In the genomic region with DNA sequence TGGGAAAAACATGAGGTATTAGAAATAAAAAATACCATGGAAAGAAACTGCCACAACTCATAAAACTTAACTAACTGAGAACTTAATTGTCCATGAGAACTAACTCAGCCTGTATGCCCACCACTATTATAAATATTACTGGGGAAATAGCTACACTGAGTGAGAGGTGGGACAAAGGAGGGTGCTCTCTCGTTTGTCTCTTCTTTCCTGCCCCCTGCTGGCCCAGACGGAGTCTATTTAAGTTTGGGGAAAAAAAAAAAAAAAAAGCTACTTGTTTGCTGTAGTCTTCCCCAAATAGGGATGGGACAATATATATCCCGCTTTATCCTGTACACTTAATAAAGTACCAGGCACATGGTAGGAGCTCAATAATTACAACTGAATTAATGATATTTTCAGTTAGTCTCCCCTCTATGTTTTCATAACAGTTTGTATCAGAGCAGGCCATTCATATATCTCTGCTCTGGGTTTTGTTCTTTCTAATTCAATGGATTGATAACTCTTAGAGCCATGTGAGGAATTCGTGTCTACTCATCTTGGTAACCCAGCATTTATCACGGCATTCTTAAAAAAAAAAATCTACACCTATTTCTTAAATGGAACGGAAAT, we compare ENCODE assay signal across 9 cellular contexts.
A peak's percentile ranks its signal among the peaks of the same experiment; 100 is the strongest.
DNase-seq lines count a peak whose midpoint lies in the region; ATAC-seq and TF ChIP-seq lines count a peak whose summit lies in the region.
"Had no signal": no experiment of that assay in that cellular context is flagged by ENCODE, and none has a peak within 500 bp of the region (broad histone marks: within the 10 kb centered on the region; RNA-seq: fewer than 3 reads in every experiment).

No MANE protein-coding gene starts in this region.

- peaks cover 6% of the 10 kb centered on the region for H3K9me3 Mint-ChIP-seq in Calu3 (ENCODE audit: low read depth, unreplicated experiment)

- H3K27me3 Mint-ChIP-seq in Calu3 (ENCODE audit: unreplicated experiment): no peaks in the 10 kb centered on the region

- H3F3A ChIP-seq in SU-DHL-6 (ENCODE audit: insufficient read depth): no peaks in the 10 kb centered on the region

- no peaks in the 10 kb centered on the region for H4K20me1 ChIP-seq in SU-DHL-6 (ENCODE audit: low read depth, low read length)

- POLR2A ChIA-PET in HEK293T (lab: Yijun Ruan, JAX): no interaction called here

- intact Hi-C loops in Calu3 (cut with micrococcal nuclease; ENCODE audit: unreplicated experiment) (loop anchor here (1.0 to 5.0 kb wide), 3 partner anchors 445 to 1488 kb away; no protein-coding TSS in a partner anchor), gastrocnemius medialis (cut with DNase I; ENCODE audit: low total_unique reads) (no loop called here)

- no peaks in the 10 kb centered on the region for H3K4me1 Mint-ChIP-seq in Calu3 (ENCODE audit: low read depth, unreplicated experiment)

- no peak overlapping the region for H3K27ac ChIP-seq in SU-DHL-6 (ENCODE audit: low read depth, low read length)
- no peak overlapping the region for H3K27ac ChIP-seq in gastrocnemius medialis

- peaks cover 0 to 5% of the 10 kb centered on the region in 2 donors for H3K4me1 ChIP-seq in gastrocnemius medialis

- H3K27me3 ChIP-seq in SU-DHL-6 (ENCODE audit: low read length) (no peaks in the 10 kb centered on the region), gastrocnemius medialis (no peaks in the 10 kb centered on the region)

- H3K4me2 ChIP-seq in SU-DHL-6 (ENCODE audit: low read depth, low read length, poor library complexity, severe bottlenecking): no peak overlapping the region

- no peaks in the 10 kb centered on the region for H3K9me3 ChIP-seq in SU-DHL-6 (ENCODE audit: insufficient read depth, low read length)
- H3K9me3 ChIP-seq in gastrocnemius medialis: no peaks in the 10 kb centered on the region

- H3K4me3 ChIP-seq in SU-DHL-6 (ENCODE audit: insufficient read depth, low read length, poor library complexity, severe bottlenecking) (no peak overlapping the region), gastrocnemius medialis (no peak overlapping the region)

- no peak overlapping the region for H2AFZ ChIP-seq in SU-DHL-6 (ENCODE audit: low read depth, low read length, severe bottlenecking)

- in situ Hi-C loops in gastrocnemius medialis (cut with MboI; ENCODE audit: low sequenced_read_pairs in 4 of 4): no loop called here

- no peak for TF ChIP-seq POLR2A in gastrocnemius medialis (IDR thresholded peaks at IDR 0.05)

- TF ChIP-seq CTCF in Calu3 (IDR thresholded peaks at IDR 0.05; ENCODE audit: unreplicated experiment) (peak; percentile 28), SU-DHL-6 (IDR thresholded peaks at IDR 0.05; ENCODE audit: insufficient read depth, low read length, poor library complexity, severe bottlenecking) (peak; percentile 25), gastrocnemius medialis (IDR thresholded peaks at IDR 0.05 in 4 of 5, conservative IDR thresholded peaks at IDR 0.05 in 1 of 5) (no peak)

- no peak overlapping the region for H3K4me3 Mint-ChIP-seq in Calu3 (ENCODE audit: low read depth, unreplicated experiment)

- H3K36me3 ChIP-seq in SU-DHL-6 (ENCODE audit: low read length): no peaks in the 10 kb centered on the region
- no peaks in the 10 kb centered on the region for H3K36me3 ChIP-seq in gastrocnemius medialis

- H3K27ac Mint-ChIP-seq in Calu3 (ENCODE audit: unreplicated experiment): no peak overlapping the region

- CTCF ChIA-PET in Calu3 (lab: Charles Lee) (interaction anchor here (0.6 to 1.2 kb wide), 6 partner anchors 192 to 1486 kb away, joined by 4 to 13 read pairs (median 4); no protein-coding TSS in a partner anchor), HEK293T (lab: Yijun Ruan, JAX) (interaction anchor here (0.7 kb wide), 1 partner anchor 14 kb away, joined by 4 read pairs; no protein-coding TSS in a partner anchor)

- no peaks in the 10 kb centered on the region for H3K36me3 Mint-ChIP-seq in Calu3 (ENCODE audit: insufficient read depth, unreplicated experiment)

- no peaks in the 10 kb centered on the region for H3K79me2 ChIP-seq in SU-DHL-6 (ENCODE audit: insufficient read depth, low read length)

- ATAC-seq in HG03196 (IDR thresholded peaks at IDR 0.05; ENCODE audit: unreplicated experiment): no peak
- no peak for ATAC-seq in HG03469 (IDR thresholded peaks at IDR 0.05; ENCODE audit: unreplicated experiment)
- ATAC-seq in gastrocnemius medialis: no peak

- no peak overlapping the region for H3K9ac ChIP-seq in SU-DHL-6 (ENCODE audit: low read length)

- no TSS peak for BruUV-seq in Calu3 (replicated peaks; lab: Mats Ljungman, UMichigan)

- DNase-seq in Calu3: peak; percentile 41
- DNase-seq in HEK293T (ENCODE audit: extremely low spot score): peak; percentile 25
- peak; percentile 4 for DNase-seq in iris pigment epithelial cell (ENCODE audit: low read depth)
- no peak for DNase-seq in NCI-H128 (lab: John Stamatoyannopoulos, UW; ENCODE audit: unreplicated experiment)
- no peak for DNase-seq in gastrocnemius medialis
- DNase-seq: stimulated activated naive CD4-positive, alpha-beta T cell treated with Interleukin-2 at 50 U/mL for 16 hours had no signal

- no peaks in the 10 kb centered on the region for H3K9me2 ChIP-seq in SU-DHL-6 (replicated peaks; ENCODE audit: insufficient read depth, low read length)

TF ChIP-seq in HEK293T, 16 proteins besides CTCF, POLR2A, EP300 and RAD21:
- TF ChIP-seq ZNF384 (IDR thresholded peaks at IDR 0.05) (peak; percentile 70), LEF1 (IDR thresholded peaks at IDR 0.05; ENCODE audit: borderline replicate concordance) (no peak), FOXA1 (IDR thresholded peaks at IDR 0.05) (no peak)

Comparison
In these comparisons a context has a peak if more than half of its experiments do, and no peak if none do; other contexts are left out.
1. DNase-seq: peak in Calu3 (single experiment), HEK293T (single experiment) and iris pigment epithelial cell (single experiment); none in NCI-H128 (single experiment) and gastrocnemius medialis (0 of 2).
2. CTCF ChIP-seq: peak in Calu3 (single experiment) and SU-DHL-6 (single experiment); none in gastrocnemius medialis (0 of 5).